In genomic region chr9:137742698-137743097, GRCh38 we compare ENCODE assay signal across 16 cellular contexts.
DNase-seq lines count a peak whose midpoint lies in the region; ATAC-seq and TF ChIP-seq lines count a peak whose summit lies in the region.
"Had no signal": no experiment of that assay in that cellular context is flagged by ENCODE, and none has a peak within 500 bp of the region (broad histone marks: within the 10 kb centered on the region; RNA-seq: fewer than 3 reads in every experiment).

No MANE protein-coding gene starts in this region.

- no peaks in the 10 kb centered on the region for H3K9me3 Mint-ChIP-seq in progenitor cell of endocrine pancreas (ENCODE audit: low read depth)
- no peaks in the 10 kb centered on the region for H3K9me3 Mint-ChIP-seq in CD8-positive, alpha-beta T cell

- H3K36me3 ChIP-seq in GM23248 (ENCODE audit: low read depth) (no peaks in the 10 kb centered on the region; the same call in 1 of the 2 replicates), cardiac muscle cell (peaks cover 18% of the 10 kb centered on the region), A673 (ENCODE audit: insufficient read depth, low read length, poor library complexity, severe bottlenecking) (peaks cover 29% of the 10 kb centered on the region)
- peaks cover 23% of the 10 kb centered on the region for H3K36me3 ChIP-seq in CD8-positive, alpha-beta T cell (ENCODE audit: insufficient read depth, low read length)

- 82 to 86% methylated on average over 7 of the region's 7 CpGs for WGBS in GM23248 (ENCODE audit: low coverage in 1 of 2, low lambda C conversion rate in 2 of 2, missing lambda C conversion rate in 2 of 2), 2 experiments

- CTCF ChIA-PET in A673 (lab: Charles Lee), result no interaction called here
- CTCF ChIA-PET in CD8-positive, alpha-beta T cell (lab: Charles Lee), result no interaction called here

- H3K9me3 ChIP-seq in GM23248 (ENCODE audit: low read depth), result no peaks in the 10 kb centered on the region
- no peaks in the 10 kb centered on the region for H3K9me3 ChIP-seq in cardiac muscle cell (ENCODE audit: low read depth)
- no peaks in the 10 kb centered on the region for H3K9me3 ChIP-seq in A673 (ENCODE audit: low read depth, low read length, poor library complexity, severe bottlenecking)
- H3K9me3 ChIP-seq in CD8-positive, alpha-beta T cell (ENCODE audit: low read length), result no peaks in the 10 kb centered on the region
- H3K9me3 ChIP-seq: BLaER1 treated with 17β-estradiol and CSF1 and Interleukin-3, amounts not matched to agents 10 nM and 100 nM; transverse colon had no signal

- ATAC-seq in SK-N-SH treated with all-trans-retinoic acid at 6 μM for 48 hours, result peak; percentile 31
- no peak for ATAC-seq in CD8-positive, alpha-beta T cell
- ATAC-seq: esophagus mucosa had no signal

- H3F3A ChIP-seq in GM23248 (ENCODE audit: insufficient read depth), result no peaks in the 10 kb centered on the region

- no peaks in the 10 kb centered on the region for H4K20me1 ChIP-seq in GM23248 (ENCODE audit: insufficient read depth)

- H3K79me2 ChIP-seq in GM23248 (ENCODE audit: insufficient read depth), result no peaks in the 10 kb centered on the region; the same call in 1 of the 2 replicates

- TF ChIP-seq CTCF in cardiac muscle cell (IDR thresholded peaks at IDR 0.05; ENCODE audit: low read depth, low read length) (no peak), progenitor cell of endocrine pancreas (IDR thresholded peaks at IDR 0.05; ENCODE audit: unreplicated experiment) (no peak), A673 (conservative IDR thresholded peaks at IDR 0.05; ENCODE audit: low read depth, low read length) (no peak)
- TF ChIP-seq CTCF in CD8-positive, alpha-beta T cell (IDR thresholded peaks at IDR 0.05), result no peak

- DNase-seq in GM23248 (peak; percentile 19), cardiac muscle cell (ENCODE audit: low read depth in 1 of 2, low spot score in 1 of 2) (peak in 1 of 2 donors; percentile 29), progenitor cell of endocrine pancreas (ENCODE audit: low spot score, unreplicated experiment) (no peak), NCI-H510A treated with DMSO at 0.1 percent for 48 hours (lab: John Stamatoyannopoulos, UW) (no peak), A673 (ENCODE audit: low spot score) (no peak)
- no peak for DNase-seq in CD8-positive, alpha-beta T cell
- DNase-seq: activated CD8-positive, alpha-beta memory T cell treated with anti-CD3 and anti-CD28 coated beads for 24 hours; activated gamma-delta T cell; dorsolateral prefrontal cortex; NCI-H1694 treated with DMSO at 0.1 percent for 48 hours; NCI-H510A; transverse colon had no signal

- H3K4me1 Mint-ChIP-seq in progenitor cell of endocrine pancreas (ENCODE audit: low read depth), result peaks cover 2% of the 10 kb centered on the region
- peaks cover 30% of the 10 kb centered on the region for H3K4me1 Mint-ChIP-seq in CD8-positive, alpha-beta T cell (ENCODE audit: low read depth)

- in situ Hi-C loops in GM23248 (cut with MboI), result no loop called here

- H3K4me3 ChIP-seq in GM23248 (no peak overlapping the region), cardiac muscle cell (no peak overlapping the region), A673 (ENCODE audit: low read depth, low read length, poor library complexity, severe bottlenecking) (no peak overlapping the region)
- no peak overlapping the region for H3K4me3 ChIP-seq in CD8-positive, alpha-beta T cell (ENCODE audit: low read depth, low read length)
- H3K4me3 ChIP-seq: BLaER1 treated with 17β-estradiol and CSF1 and Interleukin-3, amounts not matched to agents 10 nM and 100 nM; dorsolateral prefrontal cortex; skin epidermis; transverse colon had no signal

- intact Hi-C loops in A673 (cut with micrococcal nuclease; ENCODE audit: unreplicated experiment), result no loop called here
- intact Hi-C loops in CD8-positive, alpha-beta T cell (cut with DNase I, micrococcal nuclease), result no loop called here

- no peaks in the 10 kb centered on the region for H3K27me3 ChIP-seq in GM23248 (replicated peaks; ENCODE audit: insufficient read depth)
- H3K27me3 ChIP-seq in cardiac muscle cell, result no peaks in the 10 kb centered on the region
- H3K27me3 ChIP-seq in A673 (replicated peaks; ENCODE audit: insufficient read depth, low read depth, low read length, poor library complexity), result no peaks in the 10 kb centered on the region
- no peaks in the 10 kb centered on the region for H3K27me3 ChIP-seq in CD8-positive, alpha-beta T cell (ENCODE audit: insufficient read depth, low read length)
- H3K27me3 ChIP-seq: BLaER1 treated with 17β-estradiol and CSF1 and Interleukin-3, amounts not matched to agents 10 nM and 100 nM; dorsolateral prefrontal cortex; transverse colon had no signal

- POLR2A ChIA-PET in A673 (lab: Charles Lee; ENCODE audit: low non-redundant PET), result no interaction called here
- POLR2A ChIA-PET in CD8-positive, alpha-beta T cell (lab: Charles Lee), result no interaction called here

- peaks cover 23% of the 10 kb centered on the region for H3K36me3 Mint-ChIP-seq in progenitor cell of endocrine pancreas (ENCODE audit: insufficient read depth)
- H3K36me3 Mint-ChIP-seq in CD8-positive, alpha-beta T cell, result peaks cover 80% of the 10 kb centered on the region

- H2AFZ ChIP-seq in GM23248, result no peak overlapping the region

- H3K4me2 ChIP-seq in GM23248 (ENCODE audit: unreplicated experiment), result no peak overlapping the region
- H3K4me2 ChIP-seq: BLaER1 treated with 17β-estradiol and CSF1 and Interleukin-3, amounts not matched to agents 10 nM and 100 nM had no signal

- H3K27ac Mint-ChIP-seq in progenitor cell of endocrine pancreas, result peak overlapping the region; percentile 63
- H3K27ac Mint-ChIP-seq in CD8-positive, alpha-beta T cell, result no peak overlapping the region

- H3K4me1 ChIP-seq in GM23248 (ENCODE audit: insufficient read depth) (no peaks in the 10 kb centered on the region), cardiac muscle cell (ENCODE audit: low read depth) (peaks cover 5% of the 10 kb centered on the region), A673 (ENCODE audit: insufficient read depth, low read length, poor library complexity, severe bottlenecking) (peaks cover 6% of the 10 kb centered on the region)
- H3K4me1 ChIP-seq in CD8-positive, alpha-beta T cell (ENCODE audit: insufficient read depth, low read length), result peaks cover 4% of the 10 kb centered on the region

- no peak overlapping the region for H3K4me3 Mint-ChIP-seq in progenitor cell of endocrine pancreas (ENCODE audit: low read depth)
- no peak overlapping the region for H3K4me3 Mint-ChIP-seq in CD8-positive, alpha-beta T cell

- H3K27ac ChIP-seq in GM23248, result no peak overlapping the region
- peak overlapping the region; percentile 4 for H3K27ac ChIP-seq in cardiac muscle cell
- no peak overlapping the region for H3K27ac ChIP-seq in A673 (ENCODE audit: low read depth, low read length, poor library complexity, severe bottlenecking)
- no peak overlapping the region for H3K27ac ChIP-seq in CD8-positive, alpha-beta T cell (ENCODE audit: low read depth, low read length)
- H3K27ac ChIP-seq: BLaER1 treated with 17β-estradiol and CSF1 and Interleukin-3, amounts not matched to agents 10 nM and 100 nM; transverse colon had no signal

- BruUV-seq in A673 (replicated peaks; lab: Mats Ljungman, UMichigan), result no TSS peak

- H3K9me2 ChIP-seq in GM23248 (ENCODE audit: insufficient read depth), result no peaks in the 10 kb centered on the region

- no peaks in the 10 kb centered on the region for H3K27me3 Mint-ChIP-seq in progenitor cell of endocrine pancreas
- H3K27me3 Mint-ChIP-seq in CD8-positive, alpha-beta T cell (ENCODE audit: low read depth), result no peaks in the 10 kb centered on the region

- H3K9ac ChIP-seq in GM23248, result no peak overlapping the region
- H3K9ac ChIP-seq: BLaER1 treated with 17β-estradiol and CSF1 and Interleukin-3, amounts not matched to agents 10 nM and 100 nM had no signal

TF ChIP-seq in SK-N-SH treated with all-trans-retinoic acid at 6 μM for 48 hours, 23 proteins besides CTCF, POLR2A, EP300 and RAD21:
- TF ChIP-seq OSR1 (CRISPR knock-in tag; IDR thresholded peaks at IDR 0.05) (no peak), CREB5 (CRISPR knock-in tag; IDR thresholded peaks at IDR 0.05; ENCODE audit: low read depth) (no peak), BACH2 (CRISPR knock-in tag; IDR thresholded peaks at IDR 0.05; ENCODE audit: borderline replicate concordance) (no peak), CSRNP3 (CRISPR knock-in tag; IDR thresholded peaks at IDR 0.05) (no peak), RARB (CRISPR knock-in tag; IDR thresholded peaks at IDR 0.05) (no peak), GLIS3 (CRISPR knock-in tag; IDR thresholded peaks at IDR 0.05) (no peak), CSDC2 (CRISPR knock-in tag; IDR thresholded peaks at IDR 0.05) (no peak)
